Comparison of ENCODE assay signal across 32 cellular contexts in genomic region chr4:5799406-5799805, GRCh38.
"Had no signal": no experiment of that assay in that cellular context is flagged by ENCODE, and none has a peak within 500 bp of the region (broad histone marks: within the 10 kb centered on the region; RNA-seq: fewer than 3 reads in every experiment).

No MANE protein-coding gene starts in this region.

- H3K27ac ChIP-seq: brain microvascular endothelial cell, esophagus muscularis mucosa, foreskin keratinocyte, gastrocnemius medialis, WERI-Rb-1 had no signal

- H3K36me3 Mint-ChIP-seq: activated CD8-positive, alpha-beta memory T cell treated with anti-CD3 and anti-CD28 coated beads, Interleukin-2, amount 10 ng/mL, durations not matched to agents 7 days and 5 days; activated naive CD8-positive, alpha-beta T cell; T-cell had no signal

- DNase-seq: activated B cell treated with CpG ODN at 0.5 μM for 24 hours; activated CD4-positive, alpha-beta T cell treated with anti-CD3 and anti-CD28 coated beads for 48 hours; activated CD4-positive, alpha-beta T cell treated with anti-CD3 and anti-CD28 coated beads, Interleukin-2, amount 50 U/mL, for 1 hour; activated CD4-positive, alpha-beta T cell treated with anti-CD3 and anti-CD28 coated beads, Interleukin-2, amount 50 U/mL, for 48 hours; activated CD8-positive, alpha-beta memory T cell treated with anti-CD3 and anti-CD28 coated beads, Interleukin-2, amount 10 ng/mL, durations not matched to agents 7 days and 5 days; activated CD8-positive, alpha-beta memory T cell treated with anti-CD3 and anti-CD28 coated beads, Interleukin-2, amount 50 U/mL, for 48 hours; activated CD8-positive, alpha-beta T cell treated with anti-CD3 and anti-CD28 coated beads for 36 hours; activated gamma-delta T cell; activated naive CD4-positive, alpha-beta T cell; activated naive CD4-positive, alpha-beta T cell treated with anti-CD3 and anti-CD28 coated beads, Interleukin-2, amount 50 U/mL, for 16 hours; activated T-cell treated with anti-CD3 and anti-CD28 coated beads for 4 hours; activated T-cell treated with anti-CD3 and anti-CD28 coated beads, Interleukin-2, amount 50 U/mL, for 24 hours; activated T-cell treated with anti-CD3 and anti-CD28 coated beads, Interleukin-2, amount 50 U/mL, for 72 hours; amniotic stem cell; anterior cingulate cortex; brain microvascular endothelial cell; caudate nucleus; cortex of kidney; dermis blood vessel endothelial cell; effector CD4-positive, alpha-beta T cell; effector memory CD8-positive, alpha-beta T cell; erythroblast; foreskin keratinocyte; gastrocnemius medialis; SW 1271; T-cell; T-helper 9 cell; WERI-Rb-1 had no signal

- ATAC-seq: activated CD4-positive, CD25-positive, alpha-beta regulatory T cell treated with anti-CD3 and anti-CD28 coated beads, Interleukin-2, amount 50 U/mL, for 24 hours; activated CD8-positive, alpha-beta memory T cell treated with anti-CD3 and anti-CD28 coated beads, Interleukin-2, amount 10 ng/mL, durations not matched to agents 7 days and 5 days; activated CD8-positive, alpha-beta T cell treated with anti-CD3 and anti-CD28 coated beads for 36 hours; activated T-cell treated with anti-CD3 and anti-CD28 coated beads, Interleukin-2, amount 50 U/mL, for 72 hours; effector memory CD8-positive, alpha-beta T cell; foreskin keratinocyte; gastrocnemius medialis; T-cell had no signal

- H3K9me3 Mint-ChIP-seq: activated CD8-positive, alpha-beta T cell treated with anti-CD3 and anti-CD28 coated beads for 36 hours; activated T-cell treated with anti-CD3 and anti-CD28 coated beads, Interleukin-2, amount 50 U/mL, for 24 hours; T-helper 1 cell treated with Interleukin-12 subunit alpha and Interleukin-12 subunit beta and Interleukin-4 antibody, amounts not matched to agents 30 μg/mL and 1 μg/mL, for 36 hours had no signal

- H3K4me1 Mint-ChIP-seq: activated B cell treated with CpG ODN at 0.5 μM for 24 hours; activated CD8-positive, alpha-beta memory T cell treated with anti-CD3 and anti-CD28 coated beads, Interleukin-2, amount 10 ng/mL, durations not matched to agents 7 days and 5 days; T-cell had no signal

- H3K4me3 Mint-ChIP-seq: activated B cell treated with CpG ODN at 0.5 μM for 24 hours; activated CD8-positive, alpha-beta memory T cell treated with anti-CD3 and anti-CD28 coated beads, Interleukin-2, amount 10 ng/mL, durations not matched to agents 7 days and 5 days; activated CD8-positive, alpha-beta T cell treated with anti-CD3 and anti-CD28 coated beads for 36 hours; activated naive CD8-positive, alpha-beta T cell; activated T-cell treated with anti-CD3 and anti-CD28 coated beads, Interleukin-2, amount 50 U/mL, for 24 hours; activated T-cell treated with anti-CD3 and anti-CD28 coated beads, Interleukin-2, amount 50 U/mL, for 72 hours; effector memory CD8-positive, alpha-beta T cell; T-cell; T-helper 1 cell treated with Interleukin-12 subunit alpha and Interleukin-12 subunit beta and Interleukin-4 antibody, amounts not matched to agents 30 μg/mL and 1 μg/mL, for 36 hours had no signal

- H3K4me1 ChIP-seq: foreskin keratinocyte, gastrocnemius medialis had no signal

- H3K36me3 ChIP-seq: gastrocnemius medialis had no signal

- H3K27ac Mint-ChIP-seq: activated B cell treated with CpG ODN at 0.5 μM for 24 hours; activated CD8-positive, alpha-beta memory T cell treated with anti-CD3 and anti-CD28 coated beads, Interleukin-2, amount 10 ng/mL, durations not matched to agents 7 days and 5 days; activated CD8-positive, alpha-beta T cell treated with anti-CD3 and anti-CD28 coated beads for 36 hours; activated naive CD8-positive, alpha-beta T cell; activated T-cell treated with anti-CD3 and anti-CD28 coated beads, Interleukin-2, amount 50 U/mL, for 24 hours; activated T-cell treated with anti-CD3 and anti-CD28 coated beads, Interleukin-2, amount 50 U/mL, for 72 hours; effector memory CD8-positive, alpha-beta T cell; T-cell; T-helper 1 cell treated with Interleukin-12 subunit alpha and Interleukin-12 subunit beta and Interleukin-4 antibody, amounts not matched to agents 30 μg/mL and 1 μg/mL, for 36 hours had no signal

- H3K27me3 ChIP-seq: brain microvascular endothelial cell, esophagus muscularis mucosa, foreskin keratinocyte, gastrocnemius medialis had no signal

- H3K9me3 ChIP-seq: esophagus muscularis mucosa, gastrocnemius medialis had no signal

- H3K27me3 Mint-ChIP-seq: activated B cell treated with CpG ODN at 0.5 μM for 24 hours; activated CD8-positive, alpha-beta memory T cell treated with anti-CD3 and anti-CD28 coated beads, Interleukin-2, amount 10 ng/mL, durations not matched to agents 7 days and 5 days; activated CD8-positive, alpha-beta T cell treated with anti-CD3 and anti-CD28 coated beads for 36 hours; activated T-cell treated with anti-CD3 and anti-CD28 coated beads, Interleukin-2, amount 50 U/mL, for 24 hours had no signal

- H3K4me3 ChIP-seq: esophagus muscularis mucosa, gastrocnemius medialis had no signal
